21 cellular contexts compared by ENCODE assay signal in the genomic region with DNA sequence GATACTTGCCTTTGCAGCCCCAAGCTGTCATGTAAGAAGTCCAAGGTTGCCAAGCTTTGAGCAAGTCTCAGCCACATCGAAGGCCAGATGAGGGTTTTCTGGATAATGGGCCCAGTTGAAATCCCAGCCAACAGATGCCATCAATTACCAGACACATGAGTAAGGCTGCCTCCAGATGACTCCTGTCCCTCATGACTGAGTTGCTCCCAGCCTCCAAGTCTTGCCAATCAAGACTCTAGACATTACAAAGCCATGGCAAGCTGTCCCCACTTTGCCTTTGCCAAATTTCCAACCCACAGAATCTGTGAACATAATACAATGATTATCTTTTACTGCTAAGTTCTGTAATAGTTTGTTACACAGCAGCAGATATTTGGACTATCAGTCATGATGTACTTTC.
DNase-seq lines count a peak whose midpoint lies in the region; ATAC-seq and TF ChIP-seq lines count a peak whose summit lies in the region.
"Had no signal": no experiment of that assay in that cellular context is flagged by ENCODE, and none has a peak within 500 bp of the region (broad histone marks: within the 10 kb centered on the region; RNA-seq: fewer than 3 reads in every experiment).

No MANE protein-coding gene starts in this region.

- no peak for ATAC-seq in HG02884 (IDR thresholded peaks at IDR 0.05; ENCODE audit: unreplicated experiment)
- no peak for ATAC-seq in GM21576 (IDR thresholded peaks at IDR 0.05; ENCODE audit: unreplicated experiment)
- ATAC-seq: stimulated activated naive CD8-positive, alpha-beta T cell treated with anti-CD3 and anti-CD28 coated beads, Interleukin-15, amount 100 ng/mL, for 72 hours had no signal

- H3K4me3 ChIP-seq in fibroblast of the aortic adventitia (ENCODE audit: low read depth, low read length) (no peak overlapping the region), right atrium auricular region (no peak overlapping the region)
- H3K4me3 ChIP-seq: esophagus squamous epithelium, ovary, thyroid gland had no signal

- H3K4me1 ChIP-seq in right atrium auricular region = no peaks in the 10 kb centered on the region
- H3K4me1 ChIP-seq: esophagus squamous epithelium had no signal

- H3K27ac ChIP-seq in right atrium auricular region = no peak overlapping the region
- H3K27ac ChIP-seq: esophagus squamous epithelium, KMS-11, ovary, thyroid gland had no signal

- no peaks in the 10 kb centered on the region for H3K27me3 ChIP-seq in right atrium auricular region
- H3K27me3 ChIP-seq: esophagus squamous epithelium, ovary, thyroid gland had no signal

- TF ChIP-seq CTCF in fibroblast of the aortic adventitia (IDR thresholded peaks at IDR 0.05; ENCODE audit: insufficient read depth, low read length) = no peak
- no peak for TF ChIP-seq CTCF in right atrium auricular region (IDR thresholded peaks at IDR 0.05)

- H3K36me3 ChIP-seq in right atrium auricular region = no peaks in the 10 kb centered on the region
- H3K36me3 ChIP-seq: esophagus squamous epithelium, ovary, thyroid gland had no signal

- no peaks in the 10 kb centered on the region for H3K9me3 ChIP-seq in right atrium auricular region
- H3K9me3 ChIP-seq: esophagus squamous epithelium, ovary, thyroid gland had no signal

- DNase-seq in EH (ENCODE audit: low read depth) = peak; percentile 15
- DNase-seq in NCI-H446 (lab: John Stamatoyannopoulos, UW) = peak; percentile 80 to 93
- DNase-seq in fibroblast of the aortic adventitia (ENCODE audit: low read depth) = peak; percentile 51
- no peak for DNase-seq in right atrium auricular region (ENCODE audit: low spot score)
- no peak for DNase-seq in stimulated activated CD4-positive, alpha-beta T cell treated with anti-CD3 and anti-CD28 coated beads, Interleukin-2, amount 100 ng/mL, for 48 hours
- DNase-seq: activated CD8-positive, alpha-beta memory T cell treated with anti-CD3 and anti-CD28 coated beads for 24 hours; CD4-positive, alpha-beta memory T cell; esophagus squamous epithelium; glutamatergic neuron; NCI-H1417 treated with DMSO at 0.1 percent for 48 hours; NCI-H2029 treated with DMSO at 0.1 percent for 48 hours; NCI-H345; NCI-H774; ovary; stimulated activated CD4-positive, alpha-beta T cell treated with anti-CD3 and anti-CD28 coated beads, Interleukin-2, amount 100 ng/mL, for 24 hours; stimulated activated CD8-positive, alpha-beta memory T cell treated with anti-CD3 and anti-CD28 coated beads, Interleukin-4, amount 100 ng/mL, for 48 hours; stimulated activated naive CD8-positive, alpha-beta T cell treated with anti-CD3 and anti-CD28 coated beads, Interleukin-15, amount 100 ng/mL, for 72 hours; thyroid gland had no signal

Comparison
In these comparisons a context has a peak if more than half of its experiments do, and no peak if none do; other contexts are left out.
1. DNase-seq: peak in EH (single experiment), NCI-H446 (2 of 2) and fibroblast of the aortic adventitia (single experiment); none in right atrium auricular region (single experiment) and stimulated activated CD4-positive, alpha-beta T cell treated with anti-CD3 and anti-CD28 coated beads, Interleukin-2, amount 100 ng/mL, for 48 hours (0 of 2).